ENCODE assay signal across 24 cellular contexts in genomic region chr14:89309670-89310177, GRCh38.
DNase-seq lines count a peak whose midpoint lies in the region; ATAC-seq and TF ChIP-seq lines count a peak whose summit lies in the region.
"Had no signal": no experiment of that assay in that cellular context is flagged by ENCODE, and none has a peak within 500 bp of the region (broad histone marks: within the 10 kb centered on the region; RNA-seq: fewer than 3 reads in every experiment).

No MANE protein-coding gene starts in this region.

- DNase-seq in endodermal cell (no peak), NAMALWA (ENCODE audit: low spot score) (no peak), medulla oblongata (ENCODE audit: extremely low spot score) (no peak)
- DNase-seq in activated effector memory CD4-positive, alpha-beta T cell treated with anti-CD3 and anti-CD28 coated beads, Interleukin-2, amount 50 U/mL, for 16 hours = no peak
- DNase-seq: activated gamma-delta T cell; CD4-positive, alpha-beta memory T cell; EL; hypothalamus; immature natural killer cell; left colon; mesendoderm; NCI-H1092 treated with DMSO at 0.1 percent for 48 hours; NCI-H1930; NCI-H69; stimulated activated naive CD8-positive, alpha-beta T cell treated with anti-CD3 and anti-CD28 coated beads, Interleukin-15, Interleukin-2, amounts not matched to agents 100 U/mL and 50 U/mL, for 24 hours; T-helper 1 cell; testis had no signal

- H3K27me3 Mint-ChIP-seq in endodermal cell (ENCODE audit: insufficient read depth) = no peaks in the 10 kb centered on the region
- H3K27me3 Mint-ChIP-seq: CD4-positive, alpha-beta memory T cell; central memory CD8-positive, alpha-beta T cell had no signal

- H3K36me3 ChIP-seq in OCI-LY1 (ENCODE audit: insufficient read depth, low read length) (0 out of 2 replicates have a peak, but pooled peaks cover 3% of the 10 kb centered on the region), endodermal cell (ENCODE audit: control insufficient read depth, insufficient read depth, low read length) (no peaks in the 10 kb centered on the region)
- H3K36me3 ChIP-seq: SJSA1 had no signal

- WGBS in endodermal cell (ENCODE audit: insufficient coverage in 1 of 2, insufficient read length in 1 of 2), 2 experiments = 85 to 92% methylated on average over 5 to 11 of the region's 11 CpGs

- H3K9me2 ChIP-seq in OCI-LY1 (ENCODE audit: low read depth, low read length) = no peaks in the 10 kb centered on the region

- 0 out of 2 replicates have a peak, but pooled peaks cover 3% of the 10 kb centered on the region for H3K79me2 ChIP-seq in OCI-LY1 (ENCODE audit: insufficient read depth, low read length)

- TF ChIP-seq CTCF in GM12875 (IDR thresholded peaks at IDR 0.05; ENCODE audit: borderline replicate concordance, insufficient read depth, low read depth, low read length) (no peak), OCI-LY1 (IDR thresholded peaks at IDR 0.05; ENCODE audit: low read length) (no peak), endodermal cell (conservative IDR thresholded peaks at IDR 0.05) (no peak)

- H3K27ac ChIP-seq in OCI-LY1 (ENCODE audit: low read depth, low read length, poor library complexity, severe bottlenecking) = peak overlapping the region; percentile 98
- H3K27ac ChIP-seq in endodermal cell (ENCODE audit: low read depth, low read length) = no peak overlapping the region
- H3K27ac ChIP-seq: SJSA1, testis had no signal

- no peaks in the 10 kb centered on the region for H4K20me1 ChIP-seq in OCI-LY1 (ENCODE audit: insufficient read depth, low read length)

- peaks cover 1% of the 10 kb centered on the region for H3K9me3 Mint-ChIP-seq in endodermal cell
- H3K9me3 Mint-ChIP-seq: central memory CD8-positive, alpha-beta T cell; immature natural killer cell had no signal

- H3K36me3 Mint-ChIP-seq in endodermal cell (ENCODE audit: low read depth) = peaks cover 25% of the 10 kb centered on the region

- no peak overlapping the region for H3K4me3 Mint-ChIP-seq in endodermal cell
- H3K4me3 Mint-ChIP-seq: CD4-positive, alpha-beta memory T cell; central memory CD8-positive, alpha-beta T cell; immature natural killer cell had no signal

- peaks cover 70% of the 10 kb centered on the region for H3K4me1 ChIP-seq in OCI-LY1 (ENCODE audit: insufficient read depth, low read length, severe bottlenecking)
- no peaks in the 10 kb centered on the region for H3K4me1 ChIP-seq in endodermal cell (ENCODE audit: control insufficient read depth, insufficient read depth, low read length)

- no peak overlapping the region for H2AFZ ChIP-seq in OCI-LY1 (ENCODE audit: low read length)

- H3K4me1 Mint-ChIP-seq in endodermal cell = peaks cover 47% of the 10 kb centered on the region

- no peaks in the 10 kb centered on the region for H3F3A ChIP-seq in OCI-LY1 (ENCODE audit: insufficient read depth, low read length)

- H3K4me3 ChIP-seq in GM12875 (ENCODE audit: low read depth, low read length) = peak overlapping the region; percentile 23
- H3K4me3 ChIP-seq in OCI-LY1 (ENCODE audit: low read depth, low read length, poor library complexity, severe bottlenecking) = peak overlapping the region; percentile 11
- no peak overlapping the region for H3K4me3 ChIP-seq in endodermal cell (ENCODE audit: low read length)
- H3K4me3 ChIP-seq: SJSA1, testis had no signal

- H3K27ac Mint-ChIP-seq in endodermal cell = peak overlapping the region; percentile 58
- H3K27ac Mint-ChIP-seq: immature natural killer cell, progenitor cell of endocrine pancreas had no signal

- ATAC-seq in HG03571 (IDR thresholded peaks at IDR 0.05; ENCODE audit: unreplicated experiment) = no peak
- ATAC-seq: left colon; sciatic nerve; stimulated activated naive CD8-positive, alpha-beta T cell treated with anti-CD3 and anti-CD28 coated beads, Interleukin-15, Interleukin-2, amounts not matched to agents 100 U/mL and 50 U/mL, for 24 hours had no signal

- peak overlapping the region; percentile 54 for H3K4me2 ChIP-seq in OCI-LY1 (ENCODE audit: low read length)

- no peaks in the 10 kb centered on the region for H3K27me3 ChIP-seq in OCI-LY1 (ENCODE audit: insufficient read depth, low read length)
- H3K27me3 ChIP-seq in endodermal cell (ENCODE audit: control insufficient read depth, insufficient read depth, low read length, poor library complexity, severe bottlenecking) = no peaks in the 10 kb centered on the region
- H3K27me3 ChIP-seq: SJSA1, testis had no signal

- H3K9ac ChIP-seq in OCI-LY1 (ENCODE audit: low read length) (peak overlapping the region; percentile 40), endodermal cell (ENCODE audit: extremely low read depth, low read length, poor library complexity, severe bottlenecking) (no peak overlapping the region)

- H3K9me3 ChIP-seq in OCI-LY1 (ENCODE audit: low read length) (no peaks in the 10 kb centered on the region), endodermal cell (ENCODE audit: control insufficient read depth, low read length) (peaks cover 5% of the 10 kb centered on the region)
- H3K9me3 ChIP-seq: SJSA1, testis had no signal
